In genomic region chr7:99780588-99780987, GRCh38 we compare ENCODE assay signal across 2 cellular contexts.
TF ChIP-seq lines count a peak whose summit lies in the region.

No MANE protein-coding gene starts in this region.

TF ChIP-seq in liver, 16 proteins besides CTCF, POLR2A, EP300 and RAD21:
- TF ChIP-seq TAF1 (conservative IDR thresholded peaks at IDR 0.05) (no peak), EGR1 (IDR thresholded peaks at IDR 0.05; ENCODE audit: low read depth in 2 of 2) (no peak), MAX (IDR thresholded peaks at IDR 0.05) (no peak), RXRA (IDR thresholded peaks at IDR 0.05) (no peak), FOXA2 (IDR thresholded peaks at IDR 0.05) (no peak), SP1 (IDR thresholded peaks at IDR 0.05) (no peak), YY1 (IDR thresholded peaks at IDR 0.05) (no peak), JUND (IDR thresholded peaks at IDR 0.05) (no peak), REST (IDR thresholded peaks at IDR 0.05) (no peak), ZBTB33 (IDR thresholded peaks at IDR 0.05) (no peak)

TF ChIP-seq in HepG2, 621 proteins besides CTCF, POLR2A, EP300 and RAD21:
- TF ChIP-seq PRDM4 (CRISPR knock-in tag; IDR thresholded peaks at IDR 0.05; ENCODE audit: borderline replicate concordance) (no peak), ZNF687 (CRISPR knock-in tag; IDR thresholded peaks at IDR 0.05) (no peak), NR1H2 (CRISPR knock-in tag; IDR thresholded peaks at IDR 0.05; ENCODE audit: borderline replicate concordance, low read depth) (no peak), ZNF136 (CRISPR knock-in tag; IDR thresholded peaks at IDR 0.05; ENCODE audit: low read depth) (no peak), KLF11 (CRISPR knock-in tag; IDR thresholded peaks at IDR 0.05) (no peak), HDAC2 (CRISPR knock-in tag; IDR thresholded peaks at IDR 0.05) (no peak), ZMYM2 (CRISPR knock-in tag; IDR thresholded peaks at IDR 0.05) (no peak), ZNF326 (CRISPR knock-in tag; IDR thresholded peaks at IDR 0.05; ENCODE audit: borderline replicate concordance) (no peak), ZNF737 (CRISPR knock-in tag; IDR thresholded peaks at IDR 0.05; ENCODE audit: borderline replicate concordance) (no peak), HMG20A (CRISPR knock-in tag; IDR thresholded peaks at IDR 0.05; ENCODE audit: borderline replicate concordance) (no peak), ZNF556 (CRISPR knock-in tag; IDR thresholded peaks at IDR 0.05; ENCODE audit: borderline replicate concordance) (no peak), CBFB (CRISPR knock-in tag; IDR thresholded peaks at IDR 0.05) (no peak), TERF1 (CRISPR knock-in tag; IDR thresholded peaks at IDR 0.05) (no peak), ZBTB46 (CRISPR knock-in tag; IDR thresholded peaks at IDR 0.05; ENCODE audit: borderline replicate concordance) (no peak), HMGXB4 (CRISPR knock-in tag; IDR thresholded peaks at IDR 0.05; ENCODE audit: borderline replicate concordance in 1 of 2, low read depth in 1 of 2) (no peak), CCDC6 (CRISPR knock-in tag; IDR thresholded peaks at IDR 0.05) (no peak)
